11 cellular contexts compared by ENCODE assay signal in the genomic region with DNA sequence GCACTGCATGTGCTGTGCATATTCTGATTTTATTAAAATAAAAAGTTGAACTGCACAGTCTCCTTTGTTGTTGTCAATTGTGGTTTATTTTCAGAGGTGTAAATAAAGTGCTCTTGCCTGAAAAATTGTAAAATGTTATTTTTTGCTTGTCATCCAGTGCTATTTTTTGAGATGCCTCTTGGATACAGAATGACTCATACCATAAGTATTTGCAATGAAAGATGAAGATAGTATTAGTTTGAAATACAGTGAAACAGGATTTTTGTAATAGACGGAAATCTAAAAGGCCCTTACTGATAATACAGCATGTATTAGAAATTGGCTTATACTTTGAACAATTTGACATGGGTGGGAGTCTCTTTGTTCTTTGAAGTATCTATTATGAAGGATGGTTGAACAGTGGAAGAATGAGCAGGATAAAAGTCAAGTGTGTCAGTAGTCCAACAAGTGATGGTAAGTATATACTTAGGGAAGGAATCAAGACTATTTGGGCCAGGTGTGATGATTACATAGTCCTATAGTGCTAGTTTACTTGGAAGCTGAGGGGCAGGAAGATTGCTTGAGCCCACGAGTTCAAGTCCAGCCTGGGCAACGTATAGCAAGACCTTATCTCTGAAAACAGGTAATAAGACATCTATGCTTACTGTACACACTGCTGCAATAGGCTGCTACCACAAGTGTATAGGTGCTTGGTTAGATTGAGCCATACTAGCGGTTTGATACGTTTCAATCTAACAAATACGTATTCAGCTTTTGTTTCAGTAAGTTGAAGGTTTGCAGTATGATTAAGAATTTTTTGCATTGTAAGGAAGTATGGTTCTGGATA. TPM values are rescaled to one million over a fixed set of nuclear protein-coding genes. Genes with fewer than 3 reads are reported as not detected.
DNase-seq lines count a peak whose midpoint lies in the region; ATAC-seq and TF ChIP-seq lines count a peak whose summit lies in the region.
"Had no signal": no experiment of that assay in that cellular context is flagged by ENCODE, and none has a peak within 500 bp of the region (broad histone marks: within the 10 kb centered on the region; RNA-seq: fewer than 3 reads in every experiment).

No MANE protein-coding gene starts in this region.

- no peaks in the 10 kb centered on the region for H3K9me3 Mint-ChIP-seq in activated CD4-positive, alpha-beta T cell treated with anti-CD3 and anti-CD28 coated beads, Interleukin-2, amount 10 ng/mL, durations not matched to agents 24 days and 14 days
- no peaks in the 10 kb centered on the region for H3K9me3 Mint-ChIP-seq in effector memory CD8-positive, alpha-beta T cell

- ATAC-seq in effector memory CD8-positive, alpha-beta T cell (replicated peaks) = peak; percentile 30
- peak; percentile 16 for ATAC-seq in omental fat pad (ENCODE audit: low FRiP score)

- H3K4me3 Mint-ChIP-seq in activated CD4-positive, alpha-beta T cell treated with anti-CD3 and anti-CD28 coated beads, Interleukin-2, amount 10 ng/mL, durations not matched to agents 24 days and 14 days = no peak overlapping the region
- peak overlapping the region in 1 of 2 donors; percentile 49 for H3K4me3 Mint-ChIP-seq in effector memory CD8-positive, alpha-beta T cell

- no peak for TF ChIP-seq CTCF in omental fat pad (IDR thresholded peaks at IDR 0.05)

- no peak for DNase-seq in activated CD4-positive, alpha-beta T cell treated with anti-CD3 and anti-CD28 coated beads, Interleukin-2, amount 10 ng/mL, durations not matched to agents 24 days and 14 days
- DNase-seq in activated CD4-positive, alpha-beta T cell treated with anti-CD3 and anti-CD28 coated beads for 48 hours = no peak
- DNase-seq in LHCN-M2 (ENCODE audit: low read depth) (peak; percentile 42), omental fat pad (ENCODE audit: low spot score) (no peak), NCI-H526 treated with DMSO at 0.1 percent for 48 hours (lab: John Stamatoyannopoulos, UW) (no peak), GDM1 (lab: John Stamatoyannopoulos, UW) (no peak), GM19240 (ENCODE audit: insufficient read length, low spot score) (no peak)
- no peak for DNase-seq in effector memory CD8-positive, alpha-beta T cell
- DNase-seq: lower lobe of right lung; NCI-H2171; stimulated activated naive CD4-positive, alpha-beta T cell treated with Interleukin-2 at 50 U/mL for 16 hours had no signal

- peaks cover 40% of the 10 kb centered on the region for H3K36me3 Mint-ChIP-seq in activated CD4-positive, alpha-beta T cell treated with anti-CD3 and anti-CD28 coated beads, Interleukin-2, amount 10 ng/mL, durations not matched to agents 24 days and 14 days (ENCODE audit: low read depth)
- peaks cover 93% of the 10 kb centered on the region for H3K36me3 Mint-ChIP-seq in effector memory CD8-positive, alpha-beta T cell (ENCODE audit: insufficient read depth)

- H3K27me3 Mint-ChIP-seq in activated CD4-positive, alpha-beta T cell treated with anti-CD3 and anti-CD28 coated beads, Interleukin-2, amount 10 ng/mL, durations not matched to agents 24 days and 14 days = no peaks in the 10 kb centered on the region
- no peaks in the 10 kb centered on the region for H3K27me3 Mint-ChIP-seq in effector memory CD8-positive, alpha-beta T cell

- H3K27ac Mint-ChIP-seq in activated CD4-positive, alpha-beta T cell treated with anti-CD3 and anti-CD28 coated beads, Interleukin-2, amount 10 ng/mL, durations not matched to agents 24 days and 14 days = peak overlapping the region; percentile 66
- peak overlapping the region; percentile 72 to 82 for H3K27ac Mint-ChIP-seq in effector memory CD8-positive, alpha-beta T cell

- H3K4me1 Mint-ChIP-seq in activated CD4-positive, alpha-beta T cell treated with anti-CD3 and anti-CD28 coated beads, Interleukin-2, amount 10 ng/mL, durations not matched to agents 24 days and 14 days = peaks cover 36% of the 10 kb centered on the region
- H3K4me1 Mint-ChIP-seq in effector memory CD8-positive, alpha-beta T cell (ENCODE audit: low read depth in 2 of 2) = peaks cover 11 to 13% of the 10 kb centered on the region in 2 donors

- intact Hi-C loops in activated CD4-positive, alpha-beta T cell treated with anti-CD3 and anti-CD28 coated beads, Interleukin-2, amount 10 ng/mL, durations not matched to agents 24 days and 14 days (cut with micrococcal nuclease) = loop anchor here (5.0 kb wide), 1 partner anchor 92 kb away; no protein-coding TSS in a partner anchor

RNA-seq across cellular contexts. Expression of a gene that starts 16.4 kb away (rescaled TPM):
- total RNA-seq in activated CD4-positive, alpha-beta T cell treated with anti-CD3 and anti-CD28 coated beads, Interleukin-2, amount 10 ng/mL, durations not matched to agents 24 days and 14 days = 307 and 313 TPM in 2 replicates
- total RNA-seq in LHCN-M2 (2014; rRNA removed) = 149 and 190 TPM in 2 replicates
- polyA plus RNA-seq in LHCN-M2 (2012) = 54.4 TPM
- total RNA-seq in omental fat pad = 100 to 1,000 TPM; 322 to 542 (median 395) TPM
